10 cellular contexts compared by ENCODE assay signal in the genomic region with DNA sequence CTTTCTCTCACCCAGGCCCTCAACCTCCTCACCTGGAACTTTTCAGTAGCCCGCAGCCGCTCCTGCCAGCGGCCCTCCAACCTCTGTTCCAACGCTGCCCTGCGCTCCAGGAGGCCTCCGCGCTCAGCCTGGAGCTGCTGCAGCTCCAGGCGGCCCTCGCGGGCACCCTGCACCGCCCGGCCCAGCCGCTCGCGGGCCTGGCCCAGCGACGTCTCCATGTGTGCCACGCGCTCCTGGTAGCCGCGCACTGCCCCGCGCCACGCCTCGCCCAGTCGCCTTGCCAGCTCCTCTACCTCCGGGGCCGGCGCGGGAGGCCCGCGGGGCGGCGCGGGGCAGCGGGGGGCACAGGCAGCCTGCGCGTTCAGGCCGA. TPM values are rescaled to one million over a fixed set of nuclear protein-coding genes. Genes with fewer than 3 reads are reported as not detected.
DNase-seq lines count a peak whose midpoint lies in the region; ATAC-seq and TF ChIP-seq lines count a peak whose summit lies in the region.
"Had no signal": no experiment of that assay in that cellular context is flagged by ENCODE, and none has a peak within 500 bp of the region (broad histone marks: within the 10 kb centered on the region; RNA-seq: fewer than 3 reads in every experiment).

No MANE protein-coding gene starts in this region.

- TF ChIP-seq CTCF in heart right ventricle (IDR thresholded peaks at IDR 0.05): no peak
- TF ChIP-seq CTCF in osteocyte (IDR thresholded peaks at IDR 0.05): no peak

- H3K27ac ChIP-seq in heart right ventricle: peak overlapping the region; percentile 68 to 99 (median 92)

- intact Hi-C loops in heart right ventricle (cut with DNase I): loop anchor here in 5 of 10 donors (2.0 to 5.0 kb wide), 4 partner anchors 16 to 219 kb away; partner anchors contain the start of gene PRCC (in 1 of the 5)
- intact Hi-C loops in activated CD4-positive, alpha-beta memory T cell treated with anti-CD3 and anti-CD28 coated beads for 36 hours (cut with micrococcal nuclease): no loop called here

- no peak overlapping the region for H3K9ac ChIP-seq in adipocyte (ENCODE audit: low read length)

- peaks cover 45% of the 10 kb centered on the region for H3K4me1 Mint-ChIP-seq in osteocyte (ENCODE audit: unreplicated experiment)
- peaks cover 12% of the 10 kb centered on the region for H3K4me1 Mint-ChIP-seq in activated CD4-positive, alpha-beta memory T cell treated with anti-CD3 and anti-CD28 coated beads for 36 hours (ENCODE audit: low read depth)

- no peaks in the 10 kb centered on the region for H3K9me3 Mint-ChIP-seq in osteocyte (ENCODE audit: unreplicated experiment)
- no peaks in the 10 kb centered on the region for H3K9me3 Mint-ChIP-seq in activated CD4-positive, alpha-beta memory T cell treated with anti-CD3 and anti-CD28 coated beads for 36 hours
- H3K9me3 Mint-ChIP-seq: CD8-positive, alpha-beta memory T cell had no signal

- CTCF ChIA-PET in activated CD4-positive, alpha-beta memory T cell treated with anti-CD3 and anti-CD28 coated beads for 36 hours (lab: Charles Lee): interaction anchor here (0.8 to 36.2 kb wide), 8 partner anchors 8 to 50 kb away, joined by 3 to 1179 read pairs (median 22); partner anchors contain the start of genes CRABP2, ISG20L2 and METTL25B

- 1 to 3% methylated on average over 34 to 39 of the region's 39 CpGs for WGBS in heart right ventricle, 2 donors

- H3K4me3 ChIP-seq in adipocyte (ENCODE audit: low read length): no peak overlapping the region
- H3K4me3 ChIP-seq in heart right ventricle: peak overlapping the region; percentile 61 to 94 (median 84)

- POLR2A ChIA-PET in activated CD4-positive, alpha-beta memory T cell treated with anti-CD3 and anti-CD28 coated beads for 36 hours (lab: Charles Lee): interaction anchor here (1.0 kb wide), 1 partner anchor 15 kb away, joined by 3 read pairs; no protein-coding TSS in a partner anchor

- peaks cover 23% of the 10 kb centered on the region for H3K27me3 Mint-ChIP-seq in osteocyte (ENCODE audit: unreplicated experiment)
- peaks cover 56% of the 10 kb centered on the region for H3K27me3 Mint-ChIP-seq in activated CD4-positive, alpha-beta memory T cell treated with anti-CD3 and anti-CD28 coated beads for 36 hours

- peak overlapping the region; percentile 63 for H3K4me3 Mint-ChIP-seq in osteocyte (ENCODE audit: unreplicated experiment)
- no peak overlapping the region for H3K4me3 Mint-ChIP-seq in activated CD4-positive, alpha-beta memory T cell treated with anti-CD3 and anti-CD28 coated beads for 36 hours

- peaks cover 17% of the 10 kb centered on the region for H3K36me3 Mint-ChIP-seq in osteocyte (ENCODE audit: unreplicated experiment)
- no peaks in the 10 kb centered on the region for H3K36me3 Mint-ChIP-seq in activated CD4-positive, alpha-beta memory T cell treated with anti-CD3 and anti-CD28 coated beads for 36 hours
- H3K36me3 Mint-ChIP-seq: CD8-positive, alpha-beta memory T cell had no signal

- no peaks in the 10 kb centered on the region for H3K36me3 ChIP-seq in adipocyte (ENCODE audit: control insufficient read depth, insufficient read depth, low read length, severe bottlenecking)
- H3K36me3 ChIP-seq in heart right ventricle: peaks cover 0 to 40% (median 18%) of the 10 kb centered on the region in 9 donors

- ATAC-seq in heart right ventricle (peak in 4 of 8 donors; percentile 6 to 58 (median 18)), GM19035 (IDR thresholded peaks at IDR 0.05; ENCODE audit: unreplicated experiment) (no peak)

- no peak overlapping the region for H3K27ac Mint-ChIP-seq in osteocyte (ENCODE audit: unreplicated experiment)
- no peak overlapping the region for H3K27ac Mint-ChIP-seq in activated CD4-positive, alpha-beta memory T cell treated with anti-CD3 and anti-CD28 coated beads for 36 hours
- H3K27ac Mint-ChIP-seq: CD8-positive, alpha-beta memory T cell had no signal

- H3K9me3 ChIP-seq in adipocyte (ENCODE audit: control insufficient read depth, low read length) (no peaks in the 10 kb centered on the region), heart right ventricle (no peaks in the 10 kb centered on the region)

- H3K27me3 ChIP-seq in adipocyte (replicated peaks; ENCODE audit: control insufficient read depth, insufficient read depth, low read length) (no peaks in the 10 kb centered on the region), heart right ventricle (peaks cover 0 to 58% (median 0%) of the 10 kb centered on the region in 7 donors)

- H3K4me1 ChIP-seq in adipocyte (ENCODE audit: control insufficient read depth, insufficient read depth, low read length): peaks cover 6% of the 10 kb centered on the region
- peaks cover 23 to 67% (median 48%) of the 10 kb centered on the region in 9 donors for H3K4me1 ChIP-seq in heart right ventricle

- DNase-seq in AG08396 (ENCODE audit: low spot score) (peak; percentile 42), adipocyte (ENCODE audit: low read depth) (peak; percentile 51), heart right ventricle (no peak), osteocyte (ENCODE audit: extremely low spot score, unreplicated experiment) (no peak), SKM-1 (lab: John Stamatoyannopoulos, UW; ENCODE audit: unreplicated experiment) (no peak), mesenteric fat pad (ENCODE audit: low spot score) (no peak)
- DNase-seq in activated CD4-positive, alpha-beta memory T cell treated with anti-CD3 and anti-CD28 coated beads for 36 hours: no peak
- DNase-seq: CD8-positive, alpha-beta memory T cell; effector memory CD4-positive, alpha-beta T cell had no signal

RNA-seq across cellular contexts. Expression of gene NES, which starts 0.8 kb away (rescaled TPM):
- 100 to 1,000 TPM in 9 of 10 donors, 10 to 100 TPM in 1; 84.6 to 389 (median 196) TPM for total RNA-seq in heart right ventricle
- 100 to 1,000 TPM in 1 of 2 donors, 10 to 100 TPM in 1; 46.8 to 116 TPM for polyA plus RNA-seq in heart right ventricle
- 24.2 and 26.5 TPM in 2 replicates for total RNA-seq in osteocyte
- under 1 TPM in 1 of 2 experiments, not detected in 1; 0.07 TPM for total RNA-seq in activated CD4-positive, alpha-beta memory T cell treated with anti-CD3 and anti-CD28 coated beads for 36 hours
- 49.5 TPM for total RNA-seq in mesenteric fat pad
- total RNA-seq: CD8-positive, alpha-beta memory T cell had no signal
- polyA plus RNA-seq: CD8-positive, alpha-beta memory T cell had no signal

RNA-seq across cellular contexts. Expression of gene CRABP2, which starts 28.9 kb away (rescaled TPM):
- total RNA-seq in heart right ventricle (1 to 10 TPM in 4 of 10 donors, under 1 TPM in 5, not detected in 1; 0.25 to 2.7 (median 0.64) TPM), osteocyte (144 and 146 TPM in 2 replicates), mesenteric fat pad (6.7 TPM)
- polyA plus RNA-seq in heart right ventricle: 1 to 10 TPM; 1.5 to 1.8 TPM
- 1 to 10 TPM; 1.1 to 2.3 TPM for total RNA-seq in activated CD4-positive, alpha-beta memory T cell treated with anti-CD3 and anti-CD28 coated beads for 36 hours
- polyA plus RNA-seq: CD8-positive, alpha-beta memory T cell had no signal

RNA-seq across cellular contexts. Expression of gene BCAN, which starts 34.5 kb away (rescaled TPM):
- total RNA-seq in heart right ventricle (under 1 TPM in 6 of 10 donors, not detected in 4; 0.14 to 0.52 (median 0.24) TPM), osteocyte (0.29 and 0.43 TPM in 2 replicates), mesenteric fat pad (0.16 TPM)
- polyA plus RNA-seq in heart right ventricle: under 1 TPM; 0.20 to 0.29 TPM
- not detected for total RNA-seq in activated CD4-positive, alpha-beta memory T cell treated with anti-CD3 and anti-CD28 coated beads for 36 hours
- total RNA-seq: CD8-positive, alpha-beta memory T cell had no signal
- polyA plus RNA-seq: CD8-positive, alpha-beta memory T cell had no signal

RNA-seq across cellular contexts. Expression of gene METTL25B, which starts 51.8 kb away (rescaled TPM):
- total RNA-seq in heart right ventricle (10 to 100 TPM; 12.8 to 18.8 (median 15.2) TPM), osteocyte (21.3 and 24.1 TPM in 2 replicates), mesenteric fat pad (20.0 TPM)
- polyA plus RNA-seq in heart right ventricle: 10 to 100 TPM; 17.0 to 45.2 TPM
- total RNA-seq in activated CD4-positive, alpha-beta memory T cell treated with anti-CD3 and anti-CD28 coated beads for 36 hours: 10 to 100 TPM; 43.0 to 46.3 TPM

RNA-seq across cellular contexts. Expression of gene ISG20L2, which starts 52.1 kb away (rescaled TPM):
- total RNA-seq in heart right ventricle (10 to 100 TPM; 10.5 to 17.5 (median 15.2) TPM), osteocyte (33.0 and 37.7 TPM in 2 replicates), mesenteric fat pad (24.4 TPM)
- polyA plus RNA-seq in heart right ventricle: 10 to 100 TPM in 1 of 2 donors, 1 to 10 TPM in 1; 5.7 to 11.3 TPM
- total RNA-seq in activated CD4-positive, alpha-beta memory T cell treated with anti-CD3 and anti-CD28 coated beads for 36 hours: 10 to 100 TPM; 35.6 to 36.8 TPM

Comparison
In these comparisons a context has a peak if more than half of its experiments do, and no peak if none do; other contexts are left out.
1. DNase-seq: peak in AG08396 (single experiment) and adipocyte (single experiment); none in heart right ventricle (0 of 2), osteocyte (single experiment), SKM-1 (single experiment), activated CD4-positive, alpha-beta memory T cell treated with anti-CD3 and anti-CD28 coated beads for 36 hours (single experiment) and mesenteric fat pad (single experiment).
2. RNA of gene NES, which starts 0.8 kb away (total RNA-seq): 84.6 to 389 TPM in heart right ventricle, 49.5 TPM in mesenteric fat pad (single experiment) and 24.2 to 26.5 TPM in osteocyte; 0.07 TPM in activated CD4-positive, alpha-beta memory T cell treated with anti-CD3 and anti-CD28 coated beads for 36 hours; every median in the first group is over 10 times any median in the second.
3. RNA of gene CRABP2, which starts 28.9 kb away (total RNA-seq): 144 to 146 TPM in osteocyte; 6.7 TPM in mesenteric fat pad (single experiment), 1.1 to 2.3 TPM in activated CD4-positive, alpha-beta memory T cell treated with anti-CD3 and anti-CD28 coated beads for 36 hours and 0.25 to 2.7 TPM in heart right ventricle; every median in the first group is over 10 times any median in the second.